In genomic region chr4:160717848-160718247, GRCh38 we compare ENCODE assay signal across 9 cellular contexts.
"Had no signal": no experiment of that assay in that cellular context is flagged by ENCODE, and none has a peak within 500 bp of the region (broad histone marks: within the 10 kb centered on the region; RNA-seq: fewer than 3 reads in every experiment).

No MANE protein-coding gene starts in this region.

- H3K9ac ChIP-seq: GM23248 had no signal

- H3K9me3 ChIP-seq: HAP-1 had no signal

- DNase-seq: GM23248, GOT3, H7, HFFc6, KG1 had no signal

- H3K4me1 ChIP-seq: HAP-1 had no signal

- H2AFZ ChIP-seq: GM23248 had no signal

- FAIRE-seq: K562 had no signal

- ATAC-seq: HCT116, K562 had no signal

- H3K27ac ChIP-seq: GM23248, HL-60 had no signal

- H3K36me3 ChIP-seq: HAP-1 had no signal

- H3K4me3 ChIP-seq: GM23248, HAP-1, K562 had no signal
